ENCODE assay signal across 12 cellular contexts in the genomic region with DNA sequence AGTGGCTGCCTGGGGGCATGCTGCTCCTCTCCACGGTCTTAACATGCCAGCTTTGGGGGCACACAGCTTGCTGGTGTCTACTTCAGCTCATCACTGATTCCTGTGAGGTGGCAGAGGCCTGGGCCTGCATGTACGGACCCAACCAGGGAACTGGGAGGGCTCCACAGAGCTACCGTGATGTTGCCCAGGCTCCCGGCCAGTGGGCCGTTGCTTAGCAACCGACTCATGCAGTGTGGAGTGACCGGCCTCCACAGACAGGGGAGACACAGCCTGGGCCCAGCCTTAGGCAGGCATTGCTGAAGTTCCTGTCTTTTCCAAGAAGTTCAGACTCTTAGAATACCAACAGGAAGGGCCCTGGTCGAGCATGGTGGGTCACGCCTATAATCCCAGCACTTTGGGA.
A peak's percentile ranks its signal among the peaks of the same experiment; 100 is the strongest.
DNase-seq lines count a peak whose midpoint lies in the region; ATAC-seq and TF ChIP-seq lines count a peak whose summit lies in the region.
"Had no signal": no experiment of that assay in that cellular context is flagged by ENCODE, and none has a peak within 500 bp of the region (broad histone marks: within the 10 kb centered on the region; RNA-seq: fewer than 3 reads in every experiment).

No MANE protein-coding gene starts in this region.

- ATAC-seq in GM21423 (IDR thresholded peaks at IDR 0.05; ENCODE audit: unreplicated experiment) = no peak
- ATAC-seq in stimulated activated naive CD8-positive, alpha-beta T cell treated with anti-CD3 and anti-CD28 coated beads, Interleukin-15, Interleukin-2, amounts not matched to agents 100 U/mL and 50 U/mL, for 24 hours = no peak
- ATAC-seq: foreskin keratinocyte; stimulated activated effector memory CD8-positive, alpha-beta T cell treated with anti-CD3 and anti-CD28 coated beads, Interleukin-12 subunit alpha, Interleukin-12 subunit beta, amount 100 ng/mL, for 72 hours had no signal

- no peak for TF ChIP-seq CTCF in retinal pigment epithelial cell (conservative IDR thresholded peaks at IDR 0.05; ENCODE audit: low read depth, low read length)

- DNase-seq in DMS53 (lab: John Stamatoyannopoulos, UW) (peak; percentile 41), DMS53 treated with DMSO at 0.1 percent for 48 hours (lab: John Stamatoyannopoulos, UW; ENCODE audit: unreplicated experiment) (no peak), astrocyte of the hippocampus (ENCODE audit: low read depth, low spot score) (peak; percentile 90), hepatic stellate cell (ENCODE audit: low spot score) (peak; percentile 66), retinal pigment epithelial cell (ENCODE audit: low read depth) (peak; percentile 10), RKO (ENCODE audit: low spot score) (no peak)
- no peak for DNase-seq in stimulated activated naive CD8-positive, alpha-beta T cell treated with anti-CD3 and anti-CD28 coated beads, Interleukin-15, Interleukin-2, amounts not matched to agents 100 U/mL and 50 U/mL, for 24 hours
- DNase-seq: 8988T; activated CD4-positive, alpha-beta memory T cell treated with anti-CD3 and anti-CD28 coated beads for 36 hours; foreskin keratinocyte had no signal

- no peak overlapping the region for H3K4me3 ChIP-seq in retinal pigment epithelial cell (ENCODE audit: low read length)

Comparison
In these comparisons a context has a peak if more than half of its experiments do, and no peak if none do; other contexts are left out.
1. DNase-seq: peak in DMS53 (single experiment), astrocyte of the hippocampus (single experiment), hepatic stellate cell (single experiment) and retinal pigment epithelial cell (single experiment); none in DMS53 treated with DMSO at 0.1 percent for 48 hours (single experiment), RKO (single experiment) and stimulated activated naive CD8-positive, alpha-beta T cell treated with anti-CD3 and anti-CD28 coated beads, Interleukin-15, Interleukin-2, amounts not matched to agents 100 U/mL and 50 U/mL, for 24 hours (single experiment).